ENCODE assay signal across 1 cellular context in the genomic region with DNA sequence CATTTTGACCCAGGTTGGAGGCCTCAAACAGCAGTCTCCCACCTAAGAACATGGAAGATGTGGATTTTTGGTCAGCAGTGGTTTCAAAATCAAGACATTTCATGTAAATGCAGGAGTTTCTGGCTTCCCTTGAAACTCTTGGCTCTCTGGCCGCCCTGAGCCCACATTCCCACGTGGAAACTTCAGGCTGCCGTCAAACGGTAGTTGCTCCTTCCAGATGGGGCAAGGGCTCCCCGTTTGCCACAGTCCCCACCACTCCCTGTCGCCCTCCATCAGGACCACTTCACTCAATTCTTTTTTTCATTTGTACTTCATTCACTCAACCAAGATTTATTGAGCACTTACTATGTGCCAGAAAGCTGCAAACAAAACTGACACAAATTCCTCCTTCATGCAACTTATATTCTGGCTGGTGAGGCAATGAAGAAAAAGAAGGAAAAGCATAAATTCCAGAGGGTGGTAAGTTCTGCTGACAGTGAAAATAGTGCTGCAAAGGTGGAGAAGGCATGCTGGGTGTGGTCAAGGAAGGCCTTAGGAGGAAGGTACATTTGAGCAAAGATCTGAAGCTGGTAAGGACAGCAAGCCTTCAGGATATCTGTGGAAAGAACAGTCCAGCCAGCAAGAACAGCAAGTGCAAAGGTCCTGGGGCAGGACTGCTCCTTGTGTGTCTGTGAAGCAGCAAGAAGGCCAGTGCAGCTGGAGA.
TF ChIP-seq lines count a peak whose summit lies in the region.

No MANE protein-coding gene starts in this region.

TF ChIP-seq in HepG2, 621 proteins besides CTCF, POLR2A, EP300 and RAD21 (continued from another document and continues in another):
- TF ChIP-seq, protein P1, sequence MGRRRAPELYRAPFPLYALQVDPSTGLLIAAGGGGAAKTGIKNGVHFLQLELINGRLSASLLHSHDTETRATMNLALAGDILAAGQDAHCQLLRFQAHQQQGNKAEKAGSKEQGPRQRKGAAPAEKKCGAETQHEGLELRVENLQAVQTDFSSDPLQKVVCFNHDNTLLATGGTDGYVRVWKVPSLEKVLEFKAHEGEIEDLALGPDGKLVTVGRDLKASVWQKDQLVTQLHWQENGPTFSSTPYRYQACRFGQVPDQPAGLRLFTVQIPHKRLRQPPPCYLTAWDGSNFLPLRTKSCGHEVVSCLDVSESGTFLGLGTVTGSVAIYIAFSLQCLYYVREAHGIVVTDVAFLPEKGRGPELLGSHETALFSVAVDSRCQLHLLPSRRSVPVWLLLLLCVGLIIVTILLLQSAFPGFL (CRISPR knock-in tag; IDR thresholded peaks at IDR 0.05): no peak
- TF ChIP-seq ZNF24 (IDR thresholded peaks at IDR 0.05): 0 out of 2 replicates have a peak, but pooled peaks have one; percentile 26
- no peak for TF ChIP-seq SMAD9 (CRISPR knock-in tag; IDR thresholded peaks at IDR 0.05)
- no peak for TF ChIP-seq ARNT2 (CRISPR knock-in tag; IDR thresholded peaks at IDR 0.05; ENCODE audit: low read depth)
- no peak for TF ChIP-seq ISL2 (CRISPR knock-in tag; IDR thresholded peaks at IDR 0.05)
- no peak for TF ChIP-seq CENPT (CRISPR knock-in tag; IDR thresholded peaks at IDR 0.05; ENCODE audit: low read depth)
- TF ChIP-seq JUND (CRISPR knock-in tag; IDR thresholded peaks at IDR 0.05): no peak
- TF ChIP-seq ZNF569 (CRISPR knock-in tag; IDR thresholded peaks at IDR 0.05; ENCODE audit: borderline replicate concordance): no peak
- 0 out of 2 replicates have a peak, but pooled peaks have one; percentile 57 for TF ChIP-seq ZNF674 (CRISPR knock-in tag; IDR thresholded peaks at IDR 0.05; ENCODE audit: low read depth)
- TF ChIP-seq PTBP1 (IDR thresholded peaks at IDR 0.05; ENCODE audit: low read depth, low read length, poor library complexity, severe bottlenecking): no peak
- 0 out of 2 replicates have a peak, but pooled peaks have one; percentile 51 for TF ChIP-seq ZNF761 (CRISPR knock-in tag; conservative IDR thresholded peaks at IDR 0.05)
- peak; percentile 29; the same call in 1 of the 2 replicates for TF ChIP-seq ZNF484 (CRISPR knock-in tag; IDR thresholded peaks at IDR 0.05; ENCODE audit: borderline replicate concordance, low read depth)
- TF ChIP-seq HOXA9 (CRISPR knock-in tag; IDR thresholded peaks at IDR 0.05; ENCODE audit: borderline replicate concordance): no peak
- no peak for TF ChIP-seq ZFAT (CRISPR knock-in tag; conservative IDR thresholded peaks at IDR 0.05)
- TF ChIP-seq RCOR2 (CRISPR knock-in tag; IDR thresholded peaks at IDR 0.05): peak; percentile 64; the same call in 1 of the 2 replicates
- TF ChIP-seq DPF2 (CRISPR knock-in tag; IDR thresholded peaks at IDR 0.05; ENCODE audit: borderline replicate concordance, low read depth): no peak
- TF ChIP-seq ZSCAN25 (CRISPR knock-in tag; IDR thresholded peaks at IDR 0.05): no peak
- no peak for TF ChIP-seq GABPB1 (CRISPR knock-in tag; IDR thresholded peaks at IDR 0.05)
- no peak for TF ChIP-seq MAFF (IDR thresholded peaks at IDR 0.05; ENCODE audit: low read depth, low read length)
- TF ChIP-seq ZNF383 (CRISPR knock-in tag; IDR thresholded peaks at IDR 0.05; ENCODE audit: borderline replicate concordance): 0 out of 2 replicates have a peak, but pooled peaks have one; percentile 40
- TF ChIP-seq, protein P2, sequence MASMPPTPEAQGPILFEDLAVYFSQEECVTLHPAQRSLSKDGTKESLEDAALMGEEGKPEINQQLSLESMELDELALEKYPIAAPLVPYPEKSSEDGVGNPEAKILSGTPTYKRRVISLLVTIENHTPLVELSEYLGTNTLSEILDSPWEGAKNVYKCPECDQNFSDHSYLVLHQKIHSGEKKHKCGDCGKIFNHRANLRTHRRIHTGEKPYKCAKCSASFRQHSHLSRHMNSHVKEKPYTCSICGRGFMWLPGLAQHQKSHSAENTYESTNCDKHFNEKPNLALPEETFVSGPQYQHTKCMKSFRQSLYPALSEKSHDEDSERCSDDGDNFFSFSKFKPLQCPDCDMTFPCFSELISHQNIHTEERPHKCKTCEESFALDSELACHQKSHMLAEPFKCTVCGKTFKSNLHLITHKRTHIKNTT (CRISPR knock-in tag; IDR thresholded peaks at IDR 0.05): no peak
- TF ChIP-seq NRL (CRISPR knock-in tag; IDR thresholded peaks at IDR 0.05; ENCODE audit: borderline replicate concordance): no peak
- TF ChIP-seq, protein P3, sequence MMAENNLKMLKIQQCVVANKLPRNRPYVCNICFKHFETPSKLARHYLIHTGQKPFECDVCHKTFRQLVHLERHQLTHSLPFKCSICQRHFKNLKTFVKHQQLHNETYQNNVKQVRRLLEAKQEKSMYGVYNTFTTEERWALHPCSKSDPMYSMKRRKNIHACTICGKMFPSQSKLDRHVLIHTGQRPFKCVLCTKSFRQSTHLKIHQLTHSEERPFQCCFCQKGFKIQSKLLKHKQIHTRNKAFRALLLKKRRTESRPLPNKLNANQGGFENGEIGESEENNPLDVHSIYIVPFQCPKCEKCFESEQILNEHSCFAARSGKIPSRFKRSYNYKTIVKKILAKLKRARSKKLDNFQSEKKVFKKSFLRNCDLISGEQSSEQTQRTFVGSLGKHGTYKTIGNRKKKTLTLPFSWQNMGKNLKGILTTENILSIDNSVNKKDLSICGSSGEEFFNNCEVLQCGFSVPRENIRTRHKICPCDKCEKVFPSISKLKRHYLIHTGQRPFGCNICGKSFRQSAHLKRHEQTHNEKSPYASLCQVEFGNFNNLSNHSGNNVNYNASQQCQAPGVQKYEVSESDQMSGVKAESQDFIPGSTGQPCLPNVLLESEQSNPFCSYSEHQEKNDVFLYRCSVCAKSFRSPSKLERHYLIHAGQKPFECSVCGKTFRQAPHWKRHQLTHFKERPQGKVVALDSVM (CRISPR knock-in tag; IDR thresholded peaks at IDR 0.05): no peak
- TF ChIP-seq ATAD3A (CRISPR knock-in tag; IDR thresholded peaks at IDR 0.05): no peak
- 0 out of 2 replicates have a peak, but pooled peaks have one; percentile 39 for TF ChIP-seq ZNF138 (CRISPR knock-in tag; IDR thresholded peaks at IDR 0.05; ENCODE audit: low read depth)
- 0 out of 2 replicates have a peak, but pooled peaks have one; percentile 44 for TF ChIP-seq ZSCAN31 (CRISPR knock-in tag; IDR thresholded peaks at IDR 0.05; ENCODE audit: low read depth)
- no peak for TF ChIP-seq KLF9 (CRISPR knock-in tag; IDR thresholded peaks at IDR 0.05; ENCODE audit: low read depth)
- TF ChIP-seq PAWR (CRISPR knock-in tag; IDR thresholded peaks at IDR 0.05; ENCODE audit: borderline replicate concordance): peak; percentile 62; the same call in 1 of the 2 replicates
- no peak for TF ChIP-seq SRSF4 (IDR thresholded peaks at IDR 0.05; ENCODE audit: low read depth, low read length, poor library complexity, severe bottlenecking)
- TF ChIP-seq ZNF891 (CRISPR knock-in tag; IDR thresholded peaks at IDR 0.05): 0 out of 2 replicates have a peak, but pooled peaks have one; percentile 34
- 0 out of 2 replicates have a peak, but pooled peaks have one; percentile 47 for TF ChIP-seq ZNF34 (CRISPR knock-in tag; IDR thresholded peaks at IDR 0.05; ENCODE audit: borderline replicate concordance)
- no peak for TF ChIP-seq THAP11 (CRISPR knock-in tag; IDR thresholded peaks at IDR 0.05)
- no peak for TF ChIP-seq ZNF431 (CRISPR knock-in tag; IDR thresholded peaks at IDR 0.05; ENCODE audit: borderline replicate concordance, low read depth)
- TF ChIP-seq SP4 (CRISPR knock-in tag; IDR thresholded peaks at IDR 0.05): peak; percentile 41; the same call in 1 of the 2 replicates
- TF ChIP-seq JUN (CRISPR knock-in tag; IDR thresholded peaks at IDR 0.05): no peak
- no peak for TF ChIP-seq NFE2L2 (IDR thresholded peaks at IDR 0.05; ENCODE audit: low read length)
- TF ChIP-seq ZNF251 (CRISPR knock-in tag; IDR thresholded peaks at IDR 0.05): no peak
- TF ChIP-seq ONECUT2 (CRISPR knock-in tag; IDR thresholded peaks at IDR 0.05): no peak
- TF ChIP-seq ATF7 (IDR thresholded peaks at IDR 0.05): no peak
- TF ChIP-seq ATF7 (CRISPR knock-in tag; IDR thresholded peaks at IDR 0.05): 0 out of 2 replicates have a peak, but pooled peaks have one; percentile 43
- no peak for TF ChIP-seq ZNF101 (CRISPR knock-in tag; IDR thresholded peaks at IDR 0.05; ENCODE audit: borderline replicate concordance, low read depth)
- TF ChIP-seq FOXA1 (IDR thresholded peaks at IDR 0.05): no peak
- TF ChIP-seq FOXA1 (CRISPR knock-in tag; IDR thresholded peaks at IDR 0.05): no peak
- 0 out of 2 replicates have a peak, but pooled peaks have one; percentile 18 for TF ChIP-seq POGZ (CRISPR knock-in tag; IDR thresholded peaks at IDR 0.05)
- TF ChIP-seq TBX2 (CRISPR knock-in tag; IDR thresholded peaks at IDR 0.05; ENCODE audit: borderline replicate concordance): 0 out of 2 replicates have a peak, but pooled peaks have one; percentile 21
- TF ChIP-seq ZNF232 (CRISPR knock-in tag; IDR thresholded peaks at IDR 0.05; ENCODE audit: borderline replicate concordance): 0 out of 2 replicates have a peak, but pooled peaks have one; percentile 32
- peak; percentile 71; the same call in 1 of the 2 replicates for TF ChIP-seq KDM1A (CRISPR knock-in tag; IDR thresholded peaks at IDR 0.05)
- TF ChIP-seq, protein P4, sequence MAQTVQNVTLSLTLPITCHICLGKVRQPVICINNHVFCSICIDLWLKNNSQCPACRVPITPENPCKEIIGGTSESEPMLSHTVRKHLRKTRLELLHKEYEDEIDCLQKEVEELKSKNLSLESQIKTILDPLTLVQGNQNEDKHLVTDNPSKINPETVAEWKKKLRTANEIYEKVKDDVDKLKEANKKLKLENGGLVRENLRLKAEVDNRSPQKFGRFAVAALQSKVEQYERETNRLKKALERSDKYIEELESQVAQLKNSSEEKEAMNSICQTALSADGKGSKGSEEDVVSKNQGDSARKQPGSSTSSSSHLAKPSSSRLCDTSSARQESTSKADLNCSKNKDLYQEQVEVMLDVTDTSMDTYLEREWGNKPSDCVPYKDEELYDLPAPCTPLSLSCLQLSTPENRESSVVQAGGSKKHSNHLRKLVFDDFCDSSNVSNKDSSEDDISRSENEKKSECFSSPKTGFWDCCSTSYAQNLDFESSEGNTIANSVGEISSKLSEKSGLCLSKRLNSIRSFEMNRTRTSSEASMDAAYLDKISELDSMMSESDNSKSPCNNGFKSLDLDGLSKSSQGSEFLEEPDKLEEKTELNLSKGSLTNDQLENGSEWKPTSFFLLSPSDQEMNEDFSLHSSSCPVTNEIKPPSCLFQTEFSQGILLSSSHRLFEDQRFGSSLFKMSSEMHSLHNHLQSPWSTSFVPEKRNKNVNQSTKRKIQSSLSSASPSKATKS (CRISPR knock-in tag; IDR thresholded peaks at IDR 0.05): no peak
- 0 out of 2 replicates have a peak, but pooled peaks have one; percentile 20 for TF ChIP-seq ZNF263 (CRISPR knock-in tag; IDR thresholded peaks at IDR 0.05)
- TF ChIP-seq ZFY (CRISPR knock-in tag; IDR thresholded peaks at IDR 0.05): no peak
- TF ChIP-seq, protein P5, sequence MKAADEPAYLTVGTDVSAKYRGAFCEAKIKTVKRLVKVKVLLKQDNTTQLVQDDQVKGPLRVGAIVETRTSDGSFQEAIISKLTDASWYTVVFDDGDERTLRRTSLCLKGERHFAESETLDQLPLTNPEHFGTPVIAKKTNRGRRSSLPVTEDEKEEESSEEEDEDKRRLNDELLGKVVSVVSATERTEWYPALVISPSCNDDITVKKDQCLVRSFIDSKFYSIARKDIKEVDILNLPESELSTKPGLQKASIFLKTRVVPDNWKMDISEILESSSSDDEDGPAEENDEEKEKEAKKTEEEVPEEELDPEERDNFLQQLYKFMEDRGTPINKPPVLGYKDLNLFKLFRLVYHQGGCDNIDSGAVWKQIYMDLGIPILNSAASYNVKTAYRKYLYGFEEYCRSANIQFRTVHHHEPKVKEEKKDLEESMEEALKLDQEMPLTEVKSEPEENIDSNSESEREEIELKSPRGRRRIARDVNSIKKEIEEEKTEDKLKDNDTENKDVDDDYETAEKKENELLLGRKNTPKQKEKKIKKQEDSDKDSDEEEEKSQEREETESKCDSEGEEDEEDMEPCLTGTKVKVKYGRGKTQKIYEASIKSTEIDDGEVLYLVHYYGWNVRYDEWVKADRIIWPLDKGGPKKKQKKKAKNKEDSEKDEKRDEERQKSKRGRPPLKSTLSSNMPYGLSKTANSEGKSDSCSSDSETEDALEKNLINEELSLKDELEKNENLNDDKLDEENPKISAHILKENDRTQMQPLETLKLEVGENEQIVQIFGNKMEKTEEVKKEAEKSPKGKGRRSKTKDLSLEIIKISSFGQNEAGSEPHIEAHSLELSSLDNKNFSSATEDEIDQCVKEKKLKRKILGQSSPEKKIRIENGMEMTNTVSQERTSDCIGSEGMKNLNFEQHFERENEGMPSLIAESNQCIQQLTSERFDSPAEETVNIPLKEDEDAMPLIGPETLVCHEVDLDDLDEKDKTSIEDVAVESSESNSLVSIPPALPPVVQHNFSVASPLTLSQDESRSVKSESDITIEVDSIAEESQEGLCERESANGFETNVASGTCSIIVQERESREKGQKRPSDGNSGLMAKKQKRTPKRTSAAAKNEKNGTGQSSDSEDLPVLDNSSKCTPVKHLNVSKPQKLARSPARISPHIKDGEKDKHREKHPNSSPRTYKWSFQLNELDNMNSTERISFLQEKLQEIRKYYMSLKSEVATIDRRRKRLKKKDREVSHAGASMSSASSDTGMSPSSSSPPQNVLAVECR (CRISPR knock-in tag; IDR thresholded peaks at IDR 0.05; ENCODE audit: borderline replicate concordance): no peak
- no peak for TF ChIP-seq SOX5 (CRISPR knock-in tag; IDR thresholded peaks at IDR 0.05; ENCODE audit: borderline replicate concordance)
- 0 out of 2 replicates have a peak, but pooled peaks have one; percentile 35 for TF ChIP-seq ZNF556 (CRISPR knock-in tag; IDR thresholded peaks at IDR 0.05; ENCODE audit: borderline replicate concordance)
- TF ChIP-seq ZNF672 (CRISPR knock-in tag; IDR thresholded peaks at IDR 0.05): no peak
- 0 out of 2 replicates have a peak, but pooled peaks have one; percentile 37 for TF ChIP-seq ELF4 (CRISPR knock-in tag; IDR thresholded peaks at IDR 0.05; ENCODE audit: borderline replicate concordance)
- no peak for TF ChIP-seq ZBTB38 (CRISPR knock-in tag; IDR thresholded peaks at IDR 0.05)
